In the genomic region with DNA sequence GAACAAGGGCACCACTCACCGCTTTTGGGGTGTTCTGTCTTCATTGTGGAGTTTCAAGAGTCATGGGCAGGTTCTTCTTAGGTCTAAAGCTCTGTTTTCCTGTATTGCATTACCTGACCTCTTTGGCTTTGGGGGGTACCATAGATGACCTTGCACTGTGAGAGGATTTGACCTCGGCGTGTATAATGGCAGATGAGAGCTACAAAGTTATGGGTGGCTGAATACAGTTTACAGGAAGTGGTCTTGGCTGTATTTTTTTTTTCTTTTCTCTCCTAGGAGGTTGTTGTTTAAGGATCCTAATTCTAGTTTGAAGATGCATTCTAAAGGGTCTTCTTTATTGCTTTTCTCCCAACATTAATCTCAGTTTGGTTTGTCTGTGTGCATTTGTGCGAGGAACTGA, we compare ENCODE assay signal across 26 cellular contexts. TPM values are rescaled to one million over a fixed set of nuclear protein-coding genes. Genes with fewer than 3 reads are reported as not detected.
DNase-seq lines count a peak whose midpoint lies in the region; ATAC-seq and TF ChIP-seq lines count a peak whose summit lies in the region.
"Had no signal": no experiment of that assay in that cellular context is flagged by ENCODE, and none has a peak within 500 bp of the region (broad histone marks: within the 10 kb centered on the region; RNA-seq: fewer than 3 reads in every experiment).

No MANE protein-coding gene starts in this region.

- peaks cover 17 to 32% (median 23%) of the 10 kb centered on the region in 10 experiments for H3K4me1 ChIP-seq in BLaER1 treated with 17β-estradiol and CSF1 and Interleukin-3, amounts not matched to agents 10 nM and 100 nM
- H3K4me1 ChIP-seq: left lung, Peyer's patch had no signal

- H3K27ac ChIP-seq in BLaER1 treated with 17β-estradiol and CSF1 and Interleukin-3, amounts not matched to agents 10 nM and 100 nM = peak overlapping the region in 9 of 11 experiments; percentile 45 to 75 (median 62); a peak in 17 of 22 replicates
- H3K27ac ChIP-seq: heart left ventricle, left lung, neutrophil, Peyer's patch, skin epidermis had no signal

- peak; percentile 39 for DNase-seq in GM12865 (ENCODE audit: low read depth)
- DNase-seq in activated B cell treated with CpG ODN at 0.5 μM for 24 hours = no peak
- no peak for DNase-seq in effector memory CD8-positive, alpha-beta T cell
- DNase-seq in GM03348 (ENCODE audit: low spot score) = no peak
- DNase-seq in inferior parietal cortex (ENCODE audit: extremely low spot score) = no peak
- DNase-seq in DMS153 (lab: John Stamatoyannopoulos, UW) = no peak
- no peak for DNase-seq in SK-N-DZ (ENCODE audit: low spot score)
- DNase-seq: activated CD4-positive, CD25-positive, alpha-beta regulatory T cell; EL; heart left ventricle; left lung; NCI-H1105; NCI-H2081 treated with DMSO at 0.1 percent for 48 hours; NCI-H446; T-helper 9 cell had no signal

- H3K27ac Mint-ChIP-seq in activated B cell treated with CpG ODN at 0.5 μM for 24 hours = peak overlapping the region; percentile 79
- peak overlapping the region; percentile 45 to 79 for H3K27ac Mint-ChIP-seq in effector memory CD8-positive, alpha-beta T cell
- H3K27ac Mint-ChIP-seq: brain had no signal

- TF ChIP-seq CTCF in GM12865 (IDR thresholded peaks at IDR 0.05; ENCODE audit: insufficient read depth, low read depth, low read length, missing control alignments) = no peak
- no peak for TF ChIP-seq CTCF in activated B cell treated with CpG ODN at 0.5 μM for 24 hours (IDR thresholded peaks at IDR 0.05)

- no peaks in the 10 kb centered on the region for H3K27me3 Mint-ChIP-seq in activated B cell treated with CpG ODN at 0.5 μM for 24 hours
- H3K27me3 Mint-ChIP-seq in effector memory CD8-positive, alpha-beta T cell = no peaks in the 10 kb centered on the region

- no peaks in the 10 kb centered on the region for H4K20me1 ChIP-seq in BLaER1 treated with 17β-estradiol and CSF1 and Interleukin-3, amounts not matched to agents 10 nM and 100 nM

- H3K36me3 Mint-ChIP-seq in activated B cell treated with CpG ODN at 0.5 μM for 24 hours (ENCODE audit: low read depth) = no peaks in the 10 kb centered on the region
- H3K36me3 Mint-ChIP-seq in effector memory CD8-positive, alpha-beta T cell (ENCODE audit: insufficient read depth) = peaks cover 3% of the 10 kb centered on the region
- H3K36me3 Mint-ChIP-seq: brain had no signal

- H3K36me3 ChIP-seq in BLaER1 treated with 17β-estradiol and CSF1 and Interleukin-3, amounts not matched to agents 10 nM and 100 nM = no peaks in the 10 kb centered on the region
- H3K36me3 ChIP-seq: HAP-1, heart left ventricle, left lung, neutrophil, Peyer's patch had no signal

- H3K4me2 ChIP-seq in BLaER1 treated with 17β-estradiol and CSF1 and Interleukin-3, amounts not matched to agents 10 nM and 100 nM = peak overlapping the region; percentile 34 to 80 (median 70); a peak in 21 of 22 replicates

- CTCF ChIA-PET in activated B cell treated with CpG ODN at 0.5 μM for 24 hours (lab: Charles Lee) = interaction anchor here (0.6 to 1.0 kb wide), 3 partner anchors 26 to 983 kb away, joined by 3 read pairs; a partner anchor contains a TSS

- peak overlapping the region; percentile 45 for H3K4me3 Mint-ChIP-seq in activated B cell treated with CpG ODN at 0.5 μM for 24 hours
- H3K4me3 Mint-ChIP-seq in effector memory CD8-positive, alpha-beta T cell = no peak overlapping the region
- H3K4me3 Mint-ChIP-seq: brain had no signal

- peaks cover 18 to 43% (median 24%) of the 10 kb centered on the region in 11 experiments; a peak in 20 of 22 replicates for H3K9me3 ChIP-seq in BLaER1 treated with 17β-estradiol and CSF1 and Interleukin-3, amounts not matched to agents 10 nM and 100 nM (replicated peaks in 1 of 11)
- H3K9me3 ChIP-seq: HAP-1, heart left ventricle, left lung, mucosa of descending colon, neutrophil, Peyer's patch had no signal

- no peaks in the 10 kb centered on the region for H3K27me3 ChIP-seq in BLaER1 treated with 17β-estradiol and CSF1 and Interleukin-3, amounts not matched to agents 10 nM and 100 nM
- H3K27me3 ChIP-seq: heart left ventricle, left lung, Peyer's patch had no signal

- H3K4me1 Mint-ChIP-seq in activated B cell treated with CpG ODN at 0.5 μM for 24 hours = peaks cover 35% of the 10 kb centered on the region
- H3K4me1 Mint-ChIP-seq in effector memory CD8-positive, alpha-beta T cell (ENCODE audit: low read depth in 2 of 2) = peaks cover 13 to 14% of the 10 kb centered on the region in 2 donors
- H3K4me1 Mint-ChIP-seq: brain had no signal

- peak overlapping the region in 4 of 11 experiments; percentile 26 to 46 (median 36); a peak in 5 of 22 replicates for H3K9ac ChIP-seq in BLaER1 treated with 17β-estradiol and CSF1 and Interleukin-3, amounts not matched to agents 10 nM and 100 nM

- H3K4me3 ChIP-seq in BLaER1 treated with 17β-estradiol and CSF1 and Interleukin-3, amounts not matched to agents 10 nM and 100 nM = no peak overlapping the region
- H3K4me3 ChIP-seq in GM12865 (ENCODE audit: low read depth, low read length) = no peak overlapping the region
- H3K4me3 ChIP-seq: HAP-1, heart left ventricle, left lung, mucosa of descending colon, Peyer's patch, skin epidermis had no signal

- peaks cover 4% of the 10 kb centered on the region for H3K9me3 Mint-ChIP-seq in activated B cell treated with CpG ODN at 0.5 μM for 24 hours
- H3K9me3 Mint-ChIP-seq in effector memory CD8-positive, alpha-beta T cell = no peaks in the 10 kb centered on the region

- intact Hi-C loops in activated B cell treated with CpG ODN at 0.5 μM for 24 hours (cut with micrococcal nuclease) = loop anchor here (1.0 to 5.0 kb wide), 6 partner anchors 16 to 471 kb away; a partner anchor contains a TSS

- peak; percentile 38 for ATAC-seq in activated B cell treated with CpG ODN at 0.5 μM for 24 hours (ENCODE audit: low read depth)
- ATAC-seq in effector memory CD8-positive, alpha-beta T cell (replicated peaks) = no peak
- ATAC-seq: heart left ventricle, left lung had no signal

- POLR2A ChIA-PET in activated B cell treated with CpG ODN at 0.5 μM for 24 hours (lab: Charles Lee) = interaction anchor here (0.9 to 2.7 kb wide), 11 partner anchors 11 to 396 kb away, joined by 3 to 25 read pairs (median 4); a partner anchor contains a TSS

RNA-seq across cellular contexts. Expression of a gene that starts 11.5 kb away (rescaled TPM):
- total RNA-seq in activated B cell treated with CpG ODN at 0.5 μM for 24 hours = 0.15 TPM in 1 of 2 replicates, not detected in the other
- polyA plus RNA-seq in SK-N-DZ (2014; cell fraction: cytosol; rRNA removed) = 0.34 and 2.9 TPM in 2 replicates
- polyA plus RNA-seq in SK-N-DZ (2014; cell fraction: nucleus; rRNA removed) = 3.1 and 5.4 TPM in 2 replicates
- total RNA-seq: left lung, LHCN-M2, pulmonary artery endothelial cell, SK-MEL-5, urinary bladder had no signal
- polyA plus RNA-seq: heart left ventricle, urinary bladder had no signal

RNA-seq across cellular contexts. Expression of a gene that starts 20.9 kb away (rescaled TPM):
- total RNA-seq in activated B cell treated with CpG ODN at 0.5 μM for 24 hours = 0.10 and 0.31 TPM in 2 replicates
- 63.5 and 81.6 TPM in 2 replicates for polyA plus RNA-seq in SK-N-DZ (2014; cell fraction: cytosol; rRNA removed)
- 78.8 and 121 TPM in 2 replicates for polyA plus RNA-seq in SK-N-DZ (2014; cell fraction: nucleus; rRNA removed)
- total RNA-seq: LHCN-M2, pulmonary artery endothelial cell, SK-MEL-5 had no signal

RNA-seq across cellular contexts. Expression of a gene that starts 53.7 kb away (rescaled TPM):
- 37.7 and 55.4 TPM in 2 replicates for total RNA-seq in activated B cell treated with CpG ODN at 0.5 μM for 24 hours
- polyA plus RNA-seq in SK-N-DZ (2014; cell fraction: cytosol; rRNA removed) = 19.1 and 20.4 TPM in 2 replicates
- polyA plus RNA-seq in SK-N-DZ (2014; cell fraction: nucleus; rRNA removed) = 84.9 and 94.0 TPM in 2 replicates
